In the genomic region with DNA sequence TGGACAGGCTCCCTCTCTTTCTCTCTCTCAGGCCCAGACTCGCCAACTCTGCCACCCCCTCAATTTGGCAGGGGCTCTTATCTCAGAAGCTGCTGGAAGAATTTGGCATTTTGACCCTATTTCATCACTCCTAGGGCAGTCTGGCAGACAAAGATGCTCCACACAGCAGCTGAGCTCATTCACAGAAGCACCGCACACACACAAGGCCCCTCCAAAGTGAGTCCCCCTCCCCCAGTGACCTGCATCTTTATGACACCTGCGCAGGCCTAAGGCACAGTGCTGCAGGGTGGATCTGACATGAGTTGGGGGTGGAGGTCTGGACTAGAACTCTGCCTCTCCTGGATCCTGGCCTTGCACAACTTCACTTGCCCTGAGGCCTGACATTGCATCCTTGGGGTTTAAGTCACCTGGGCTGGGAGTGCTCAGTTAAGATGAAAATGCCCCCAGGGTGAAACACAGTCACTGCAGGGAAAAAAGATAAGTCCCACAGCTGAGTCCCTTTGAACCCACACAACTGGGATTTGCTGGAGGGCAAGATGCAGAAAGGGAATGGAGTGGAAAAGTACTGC, we compare ENCODE assay signal across 14 cellular contexts. TPM values are rescaled to one million over a fixed set of nuclear protein-coding genes. Genes with fewer than 3 reads are reported as not detected.
DNase-seq lines count a peak whose midpoint lies in the region; ATAC-seq, FAIRE-seq and TF ChIP-seq lines count a peak whose summit lies in the region.
"Had no signal": no experiment of that assay in that cellular context is flagged by ENCODE, and none has a peak within 500 bp of the region (broad histone marks: within the 10 kb centered on the region; RNA-seq: fewer than 3 reads in every experiment).

No MANE protein-coding gene starts in this region.

- no peak for FAIRE-seq in kidney (lab: Jason Lieb, UNC)

- DNase-seq in activated naive CD8-positive, alpha-beta T cell treated with anti-CD3 and anti-CD28 coated beads, Interleukin-2, amount 10 ng/mL, durations not matched to agents 7 days and 5 days, result peak; percentile 10
- no peak for DNase-seq in activated naive CD8-positive, alpha-beta T cell treated with anti-CD3 and anti-CD28 coated beads, Interleukin-2, amount 50 U/mL, for 24 hours
- DNase-seq in RPMI7951 (ENCODE audit: low read depth) (peak; percentile 71), fibroblast of villous mesenchyme (ENCODE audit: low read depth) (peak; percentile 36), kidney (no peak)
- DNase-seq in activated CD4-positive, alpha-beta T cell treated with anti-CD3 and anti-CD28 coated beads for 4 hours, result no peak
- DNase-seq: activated CD4-positive, alpha-beta T cell treated with anti-CD3 and anti-CD28 coated beads, Interleukin-2, amount 10 ng/mL, durations not matched to agents 24 days and 14 days; cortex of kidney; left ventricle myocardium superior had no signal

- H3K27ac ChIP-seq in thymus (ENCODE audit: low read depth) (peak overlapping the region; percentile 55), kidney (ENCODE audit: low read depth in 2 of 2, low read length in 2 of 2) (no peak overlapping the region)
- H3K27ac ChIP-seq: gastroesophageal sphincter, parathyroid adenoma, thoracic aorta had no signal

- H3K27ac Mint-ChIP-seq in activated naive CD8-positive, alpha-beta T cell treated with anti-CD3 and anti-CD28 coated beads, Interleukin-2, amount 10 ng/mL, durations not matched to agents 7 days and 5 days, result no peak overlapping the region
- no peak overlapping the region for H3K27ac Mint-ChIP-seq in activated naive CD8-positive, alpha-beta T cell treated with anti-CD3 and anti-CD28 coated beads, Interleukin-2, amount 50 U/mL, for 24 hours

- H3K36me3 ChIP-seq in thymus (ENCODE audit: control insufficient read depth, insufficient read depth) (no peaks in the 10 kb centered on the region), kidney (ENCODE audit: control insufficient read depth in 1 of 2, insufficient read depth in 2 of 2, low read length in 2 of 2) (no peaks in the 10 kb centered on the region)
- H3K36me3 ChIP-seq: gastroesophageal sphincter, thoracic aorta had no signal

- H3K4me3 Mint-ChIP-seq in activated naive CD8-positive, alpha-beta T cell treated with anti-CD3 and anti-CD28 coated beads, Interleukin-2, amount 10 ng/mL, durations not matched to agents 7 days and 5 days, result no peak overlapping the region
- H3K4me3 Mint-ChIP-seq in activated naive CD8-positive, alpha-beta T cell treated with anti-CD3 and anti-CD28 coated beads, Interleukin-2, amount 50 U/mL, for 24 hours, result no peak overlapping the region
- H3K4me3 Mint-ChIP-seq: activated CD4-positive, alpha-beta T cell treated with anti-CD3 and anti-CD28 coated beads, Interleukin-2, amount 10 ng/mL, durations not matched to agents 24 days and 14 days had no signal

- POLR2A ChIA-PET in activated naive CD8-positive, alpha-beta T cell treated with anti-CD3 and anti-CD28 coated beads, Interleukin-2, amount 10 ng/mL, durations not matched to agents 7 days and 5 days (lab: Charles Lee), result no interaction called here

- H3K9ac ChIP-seq in kidney (ENCODE audit: low read length in 2 of 2), result no peak overlapping the region
- H3K9ac ChIP-seq: parathyroid adenoma had no signal

- H3K9me3 ChIP-seq in thymus (ENCODE audit: control insufficient read depth) (no peaks in the 10 kb centered on the region), kidney (ENCODE audit: control insufficient read depth in 1 of 2, low read length in 2 of 2) (no peaks in the 10 kb centered on the region)
- H3K9me3 ChIP-seq: gastroesophageal sphincter, thoracic aorta had no signal

- no peaks in the 10 kb centered on the region for H3K9me3 Mint-ChIP-seq in activated naive CD8-positive, alpha-beta T cell treated with anti-CD3 and anti-CD28 coated beads, Interleukin-2, amount 10 ng/mL, durations not matched to agents 7 days and 5 days
- H3K9me3 Mint-ChIP-seq in activated naive CD8-positive, alpha-beta T cell treated with anti-CD3 and anti-CD28 coated beads, Interleukin-2, amount 50 U/mL, for 24 hours, result no peaks in the 10 kb centered on the region
- H3K9me3 Mint-ChIP-seq: activated CD4-positive, alpha-beta T cell treated with anti-CD3 and anti-CD28 coated beads, Interleukin-2, amount 10 ng/mL, durations not matched to agents 24 days and 14 days had no signal

- H3K4me3 ChIP-seq in fibroblast of villous mesenchyme (ENCODE audit: low read depth, low read length) (no peak overlapping the region), thymus (ENCODE audit: low read length) (no peak overlapping the region), kidney (ENCODE audit: low read length in 2 of 2) (no peak overlapping the region)
- H3K4me3 ChIP-seq: gastroesophageal sphincter, thoracic aorta had no signal

- no peaks in the 10 kb centered on the region for H3K36me3 Mint-ChIP-seq in activated naive CD8-positive, alpha-beta T cell treated with anti-CD3 and anti-CD28 coated beads, Interleukin-2, amount 10 ng/mL, durations not matched to agents 7 days and 5 days
- no peaks in the 10 kb centered on the region for H3K36me3 Mint-ChIP-seq in activated naive CD8-positive, alpha-beta T cell treated with anti-CD3 and anti-CD28 coated beads, Interleukin-2, amount 50 U/mL, for 24 hours (ENCODE audit: low read depth)

- WGBS in thymus, result 46% methylated on average over 3 of the region's 3 CpGs

- H3K4me1 ChIP-seq in thymus (ENCODE audit: control insufficient read depth, insufficient read depth, low read length) (peaks cover 62% of the 10 kb centered on the region), kidney (ENCODE audit: control insufficient read depth in 1 of 2, insufficient read depth in 1 of 2, low read depth in 1 of 2, low read length in 2 of 2) (peaks cover 4 to 12% of the 10 kb centered on the region in 2 donors)
- H3K4me1 ChIP-seq: gastroesophageal sphincter, parathyroid adenoma had no signal

- TF ChIP-seq CTCF in fibroblast of villous mesenchyme (IDR thresholded peaks at IDR 0.05; ENCODE audit: insufficient read depth, low read depth, low read length) (no peak), kidney (IDR thresholded peaks at IDR 0.05; ENCODE audit: borderline replicate concordance, extremely low read depth, insufficient read depth) (no peak)

- ATAC-seq in activated naive CD8-positive, alpha-beta T cell treated with anti-CD3 and anti-CD28 coated beads, Interleukin-2, amount 10 ng/mL, durations not matched to agents 7 days and 5 days (ENCODE audit: low read depth), result no peak
- ATAC-seq in activated naive CD8-positive, alpha-beta T cell treated with anti-CD3 and anti-CD28 coated beads, Interleukin-2, amount 50 U/mL, for 24 hours, result no peak
- no peak for ATAC-seq in GM18520 (IDR thresholded peaks at IDR 0.05; ENCODE audit: unreplicated experiment)
- ATAC-seq: gastroesophageal sphincter had no signal

- H3K27me3 ChIP-seq in thymus (ENCODE audit: control insufficient read depth, insufficient read depth), result no peaks in the 10 kb centered on the region
- H3K27me3 ChIP-seq: gastroesophageal sphincter had no signal

- H3K4me1 Mint-ChIP-seq in activated naive CD8-positive, alpha-beta T cell treated with anti-CD3 and anti-CD28 coated beads, Interleukin-2, amount 10 ng/mL, durations not matched to agents 7 days and 5 days, result peaks cover 15% of the 10 kb centered on the region
- peaks cover 65% of the 10 kb centered on the region for H3K4me1 Mint-ChIP-seq in activated naive CD8-positive, alpha-beta T cell treated with anti-CD3 and anti-CD28 coated beads, Interleukin-2, amount 50 U/mL, for 24 hours

- peaks cover 11% of the 10 kb centered on the region for H3K27me3 Mint-ChIP-seq in activated naive CD8-positive, alpha-beta T cell treated with anti-CD3 and anti-CD28 coated beads, Interleukin-2, amount 10 ng/mL, durations not matched to agents 7 days and 5 days
- H3K27me3 Mint-ChIP-seq in activated naive CD8-positive, alpha-beta T cell treated with anti-CD3 and anti-CD28 coated beads, Interleukin-2, amount 50 U/mL, for 24 hours, result no peaks in the 10 kb centered on the region

- intact Hi-C loops in kidney (cut with DNase I), result no loop called here

RNA-seq across cellular contexts. Expression of a gene that starts 41.1 kb away (rescaled TPM):
- 10 to 100 TPM; 23.1 to 24.3 TPM for total RNA-seq in activated naive CD8-positive, alpha-beta T cell treated with anti-CD3 and anti-CD28 coated beads, Interleukin-2, amount 10 ng/mL, durations not matched to agents 7 days and 5 days
- total RNA-seq in RPMI7951 (2014; rRNA removed; shearing (Covaris generic)), result 6.4 and 8.9 TPM in 2 replicates
- total RNA-seq in fibroblast of villous mesenchyme, result 10.0 and 42.3 TPM in 2 replicates
- polyA plus RNA-seq in thymus, result 26.3 TPM
- total RNA-seq in kidney, result 23.7 TPM
- polyA plus RNA-seq in kidney (ENCODE audit: insufficient read depth, low read depth, low replicate concordance), result 9.0 TPM

Comparison
In these comparisons a context has a peak if more than half of its experiments do, and no peak if none do; other contexts are left out.
1. DNase-seq: peak in activated naive CD8-positive, alpha-beta T cell treated with anti-CD3 and anti-CD28 coated beads, Interleukin-2, amount 10 ng/mL, durations not matched to agents 7 days and 5 days (single experiment), RPMI7951 (single experiment) and fibroblast of villous mesenchyme (single experiment); none in activated naive CD8-positive, alpha-beta T cell treated with anti-CD3 and anti-CD28 coated beads, Interleukin-2, amount 50 U/mL, for 24 hours (single experiment), activated CD4-positive, alpha-beta T cell treated with anti-CD3 and anti-CD28 coated beads for 4 hours (0 of 2) and kidney (single experiment).